Comparison of ENCODE assay signal across 8 cellular contexts in genomic region chr12:56645201-56645716, GRCh38. TPM values are rescaled to one million over a fixed set of nuclear protein-coding genes. Genes with fewer than 3 reads are reported as not detected.
DNase-seq lines count a peak whose midpoint lies in the region; ATAC-seq and TF ChIP-seq lines count a peak whose summit lies in the region.

No MANE protein-coding gene starts in this region.

- H3K9me3 ChIP-seq in iPS-20b (ENCODE audit: insufficient read depth, low read depth, low read length) (no peaks in the 10 kb centered on the region), spleen (no peaks in the 10 kb centered on the region)

- peak overlapping the region; percentile 98 for H3K27ac Mint-ChIP-seq in HFFc6

- peaks cover 1% of the 10 kb centered on the region for H3K27me3 Mint-ChIP-seq in HFFc6 (ENCODE audit: insufficient read depth)

- H3K36me3 ChIP-seq in iPS-20b (ENCODE audit: insufficient read depth, low read depth, low read length) (peaks cover 54% of the 10 kb centered on the region), spleen (peaks cover 3 to 47% (median 44%) of the 10 kb centered on the region in 6 donors)

- no peaks in the 10 kb centered on the region for H3K9me3 Mint-ChIP-seq in HFFc6

- peak overlapping the region; percentile 98 for H3K4me3 Mint-ChIP-seq in HFFc6

- DNase-seq in ACHN (peak; percentile 33), HFFc6 (no peak), spleen (peak; percentile 83), NCI-H1105 (lab: John Stamatoyannopoulos, UW) (no peak), AML-193 (lab: John Stamatoyannopoulos, UW) (no peak)

- peaks cover 25% of the 10 kb centered on the region for H3K4me1 Mint-ChIP-seq in HFFc6 (ENCODE audit: low read depth)

- intact Hi-C loops in spleen (cut with DNase I; ENCODE audit: low total_unique reads), result loop anchor here (5.0 kb wide), 1 partner anchor 37 kb away; no protein-coding TSS in a partner anchor

- ATAC-seq in GM18873 (IDR thresholded peaks at IDR 0.05; ENCODE audit: low FRiP score, unreplicated experiment), result no peak

- H3K36me3 Mint-ChIP-seq in HFFc6 (ENCODE audit: low read depth), result peaks cover 42% of the 10 kb centered on the region

- H3K27ac ChIP-seq in angular gyrus (ENCODE audit: low read depth, low read length) (peak overlapping the region; percentile 99), iPS-20b (ENCODE audit: low read length) (peak overlapping the region; percentile 78), spleen (peak overlapping the region; percentile 92 to 97 (median 94))

- TF ChIP-seq CTCF in HFFc6 (IDR thresholded peaks at IDR 0.05) (no peak; the same call in 1 of the 2 replicates), spleen (IDR thresholded peaks at IDR 0.05 in 8 of 11, conservative IDR thresholded peaks at IDR 0.05 in 3 of 11) (peak in 1 of 11 experiments; percentile 4)

- H3K9ac ChIP-seq in iPS-20b (ENCODE audit: low read depth, low read length), result peak overlapping the region; percentile 98

- in situ Hi-C loops in ACHN (cut with HindIII; ENCODE audit: low pct_ligation_motif_present, low pct_unique_long_range_greater_than_20kb, low sequenced_read_pairs), result no loop called here

- H3K27me3 ChIP-seq in iPS-20b (ENCODE audit: insufficient read depth, low read length), result no peaks in the 10 kb centered on the region
- no peaks in the 10 kb centered on the region for H3K27me3 ChIP-seq in spleen (replicated peaks in 1 of 7)

- TF ChIP-seq POLR2A in spleen (IDR thresholded peaks at IDR 0.05), result no peak

- peak overlapping the region; percentile 95 for H3K4me3 ChIP-seq in iPS-20b (ENCODE audit: low read length)
- H3K4me3 ChIP-seq in spleen, result peak overlapping the region; percentile 76 to 99 (median 89)

- peaks cover 4% of the 10 kb centered on the region; the same call in 1 of the 2 replicates for H3K4me1 ChIP-seq in iPS-20b (ENCODE audit: insufficient read depth, low read length)
- H3K4me1 ChIP-seq in spleen, result peaks cover 23 to 58% (median 42%) of the 10 kb centered on the region in 6 donors

- WGBS in spleen, 5 donors, result 0 to 1% (median 1%) methylated on average over 29 of the region's 29 CpGs

RNA-seq across cellular contexts. Expression of gene ATP5F1B, which starts 0.5 kb away (rescaled TPM):
- 100 to 1,000 TPM; 690 to 799 (median 765) TPM for total RNA-seq in HFFc6 (2021; fragmentation: NEBNext Ultra II Directional; extraction: Animal tissue kit (Norgen Biotek cat#: 25700))
- total RNA-seq in spleen, result 100 to 1,000 TPM; 262 to 375 (median 339) TPM
- 100 to 1,000 TPM; 223 to 272 (median 240) TPM for polyA plus RNA-seq in spleen

RNA-seq across cellular contexts. Expression of gene BAZ2A, which starts 15.1 kb away (rescaled TPM):
- total RNA-seq in HFFc6 (2021; fragmentation: NEBNext Ultra II Directional; extraction: Animal tissue kit (Norgen Biotek cat#: 25700)), result 10 to 100 TPM; 54.2 to 60.4 (median 57.3) TPM
- 100 to 1,000 TPM; 140 to 238 (median 166) TPM for total RNA-seq in spleen
- 10 to 100 TPM in 2 of 3 donors, 1 to 10 TPM in 1; 8.8 to 42.5 (median 12.5) TPM for polyA plus RNA-seq in spleen

RNA-seq across cellular contexts. Expression of gene PTGES3, which starts 42.8 kb away (rescaled TPM):
- total RNA-seq in HFFc6 (2021; fragmentation: NEBNext Ultra II Directional; extraction: Animal tissue kit (Norgen Biotek cat#: 25700)), result 100 to 1,000 TPM; 177 to 229 (median 216) TPM
- total RNA-seq in spleen, result 100 to 1,000 TPM in 5 of 7 donors, 10 to 100 TPM in 2; 84.1 to 163 (median 133) TPM
- 100 to 1,000 TPM in 2 of 3 donors, 10 to 100 TPM in 1; 80.6 to 154 (median 114) TPM for polyA plus RNA-seq in spleen

Comparison
In these comparisons a context has a peak if more than half of its experiments do, and no peak if none do; other contexts are left out.
1. DNase-seq: peak in ACHN (single experiment) and spleen (single experiment); none in HFFc6 (single experiment), NCI-H1105 (single experiment) and AML-193 (0 of 2).
2. Peak in every context shown above with its lines, with median percentiles within 50 percentile points of each other: H3K27ac ChIP-seq.